Comparison of ENCODE assay signal across 13 cellular contexts in the genomic region with DNA sequence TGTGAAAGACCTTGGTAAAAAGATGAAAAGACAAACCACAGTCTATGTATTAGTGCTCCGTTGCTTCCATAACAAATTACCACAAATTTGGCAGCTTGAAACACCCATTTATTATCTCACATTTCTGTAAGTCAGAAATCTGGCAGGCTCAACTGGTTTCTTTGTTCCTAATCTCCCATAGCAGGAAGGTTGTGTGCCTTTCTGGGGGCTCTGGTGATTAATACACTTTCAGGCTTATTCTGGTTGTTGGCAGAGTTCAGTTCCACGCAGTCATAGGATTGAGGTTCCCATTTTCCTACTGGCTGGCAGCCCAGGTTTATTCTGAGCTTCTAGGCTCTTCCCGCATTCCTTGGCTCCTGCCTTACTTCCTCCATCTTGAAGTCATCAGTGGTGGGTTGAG.
A peak's percentile ranks its signal among the peaks of the same experiment; 100 is the strongest.
DNase-seq lines count a peak whose midpoint lies in the region; ATAC-seq and TF ChIP-seq lines count a peak whose summit lies in the region.
"Had no signal": no experiment of that assay in that cellular context is flagged by ENCODE, and none has a peak within 500 bp of the region (broad histone marks: within the 10 kb centered on the region; RNA-seq: fewer than 3 reads in every experiment).

No MANE protein-coding gene starts in this region.

- no peak overlapping the region for H3K4me2 ChIP-seq in SK-N-SH
- H3K4me2 ChIP-seq in GM23338 = no peak overlapping the region

- DNase-seq in EH (ENCODE audit: low read depth) (peak; percentile 93), SK-N-SH (no peak), fibroblast of gingiva (ENCODE audit: low read depth) (peak; percentile 78), psoas muscle (peak in 1 of 2 donors; percentile 51), GM23338 (ENCODE audit: low spot score) (no peak), NCI-H2227 treated with DMSO at 0.1 percent for 48 hours (lab: John Stamatoyannopoulos, UW) (no peak), 8988T (no peak)
- DNase-seq: activated effector memory CD4-positive, alpha-beta T cell treated with Interleukin-2 at 50 U/mL for 16 hours; MV-4-11; NCI-H526 treated with DMSO at 0.1 percent for 48 hours had no signal

- TF ChIP-seq RAD21 in SK-N-SH (IDR thresholded peaks at IDR 0.05; ENCODE audit: low read length) = no peak

- H3K27me3 Mint-ChIP-seq in GM23338 (ENCODE audit: insufficient read depth, low read depth, poor library complexity) = peaks cover 8% of the 10 kb centered on the region

- H3K4me3 Mint-ChIP-seq in GM23338 = no peak overlapping the region

- TF ChIP-seq EP300 in SK-N-SH (IDR thresholded peaks at IDR 0.05; ENCODE audit: borderline replicate concordance in 1 of 2, low read depth in 1 of 2, low read length in 1 of 2) = peak in 1 of 2 experiments; percentile 70; a peak in 2 of 4 replicates

- intact Hi-C loops in psoas muscle (cut with DNase I) = loop anchor here in 1 of 2 donors (5.0 kb wide), 1 partner anchor 72 kb away; no protein-coding TSS in a partner anchor

- H3K4me3 ChIP-seq in SK-N-SH (ENCODE audit: low read depth in 2 of 2, low read length in 1 of 2) = no peak overlapping the region
- no peak overlapping the region for H3K4me3 ChIP-seq in psoas muscle
- H3K4me3 ChIP-seq in GM23338 = no peak overlapping the region
- H3K4me3 ChIP-seq: GM12878, SK-N-MC had no signal

- H3K36me3 Mint-ChIP-seq in GM23338 (ENCODE audit: low read depth) = peaks cover 13% of the 10 kb centered on the region; the same call in 2 of the 3 replicates

- H3K36me3 ChIP-seq in SK-N-SH (replicated peaks in 1 of 2; ENCODE audit: control insufficient read depth in 1 of 2, insufficient read depth in 2 of 2, low read length in 1 of 2) (no peaks in the 10 kb centered on the region), psoas muscle (ENCODE audit: insufficient read depth in 1 of 2, low read depth in 1 of 2) (no peaks in the 10 kb centered on the region), GM23338 (ENCODE audit: insufficient read depth) (no peaks in the 10 kb centered on the region)

- H3K9me3 ChIP-seq in SK-N-SH (no peaks in the 10 kb centered on the region; the same call in 1 of the 2 replicates), psoas muscle (no peaks in the 10 kb centered on the region)

- CTCF ChIA-PET in SK-N-SH (lab: Yijun Ruan, JAX) = no interaction called here

- H3K27ac Mint-ChIP-seq in GM23338 = no peak overlapping the region

- TF ChIP-seq CTCF in SK-N-SH (IDR thresholded peaks at IDR 0.05) (no peak), psoas muscle (IDR thresholded peaks at IDR 0.05) (no peak), GM23338 (conservative IDR thresholded peaks at IDR 0.05; ENCODE audit: low read depth in 2 of 2) (no peak)

- H3K9me3 Mint-ChIP-seq in GM23338 = peaks cover 4% of the 10 kb centered on the region; the same call in 1 of the 3 replicates

- H3K79me2 ChIP-seq in SK-N-SH (ENCODE audit: insufficient read depth) (no peaks in the 10 kb centered on the region), GM23338 (replicated peaks; ENCODE audit: insufficient read depth) (no peaks in the 10 kb centered on the region)

- H3K4me1 Mint-ChIP-seq in GM23338 = peaks cover 5% of the 10 kb centered on the region

- ATAC-seq in psoas muscle (peak in 1 of 4 donors; percentile 17), GM23338 (no peak), GM19351 (IDR thresholded peaks at IDR 0.05; ENCODE audit: unreplicated experiment) (no peak)
- ATAC-seq: GM12878 had no signal

- POLR2A ChIA-PET in SK-N-SH (lab: Yijun Ruan, JAX) = no interaction called here

- H3F3A ChIP-seq in SK-N-SH (replicated peaks; ENCODE audit: insufficient read depth) (peaks cover 18% of the 10 kb centered on the region), GM23338 (replicated peaks; ENCODE audit: low read depth) (no peaks in the 10 kb centered on the region)

- no peaks in the 10 kb centered on the region for H3K27me3 ChIP-seq in SK-N-SH (ENCODE audit: insufficient read depth)
- H3K27me3 ChIP-seq in psoas muscle (ENCODE audit: insufficient read depth in 3 of 3, low read length in 2 of 3) = no peaks in the 10 kb centered on the region
- no peaks in the 10 kb centered on the region for H3K27me3 ChIP-seq in GM23338 (ENCODE audit: insufficient read depth)

- H4K20me1 ChIP-seq in SK-N-SH (ENCODE audit: insufficient read depth) (no peaks in the 10 kb centered on the region), GM23338 (replicated peaks; ENCODE audit: insufficient read depth) (no peaks in the 10 kb centered on the region)

- no peaks in the 10 kb centered on the region for H3K9me2 ChIP-seq in SK-N-SH
- no peaks in the 10 kb centered on the region for H3K9me2 ChIP-seq in GM23338 (ENCODE audit: insufficient read depth)

- H3K27ac ChIP-seq in SK-N-SH (ENCODE audit: low read depth in 2 of 2, low read length in 1 of 2) (peak overlapping the region in 1 of 2 experiments; percentile 87; a peak in 2 of 4 replicates), psoas muscle (peak overlapping the region; percentile 8), GM23338 (ENCODE audit: low read depth) (no peak overlapping the region)
- H3K27ac ChIP-seq: SK-N-MC had no signal

- 20% methylated on average over 3 of the region's 3 CpGs for WGBS in SK-N-SH (ENCODE audit: low lambda C conversion rate)
- 9 to 26% (median 14%) methylated on average over 3 of the region's 3 CpGs for WGBS in psoas muscle, 3 donors

- H2AFZ ChIP-seq in SK-N-SH (ENCODE audit: low read depth) = peak overlapping the region; percentile 22; the same call in 1 of the 2 replicates
- H2AFZ ChIP-seq in GM23338 = no peak overlapping the region

- H3K4me1 ChIP-seq in SK-N-SH (ENCODE audit: control insufficient read depth in 1 of 2, insufficient read depth in 2 of 2, low read depth in 1 of 2, low read length in 1 of 2) (peaks cover 2 to 9% of the 10 kb centered on the region in 2 experiments; a peak in 2 of 4 replicates), psoas muscle (peaks cover 9% of the 10 kb centered on the region), GM23338 (ENCODE audit: insufficient read depth) (no peaks in the 10 kb centered on the region)

- no peak overlapping the region; the same call in 1 of the 2 replicates for H3K9ac ChIP-seq in SK-N-SH

TF ChIP-seq in SK-N-SH, 30 proteins besides CTCF, POLR2A, EP300 and RAD21 (continues in another document):
- TF ChIP-seq RCOR1 (IDR thresholded peaks at IDR 0.05; ENCODE audit: low read length) (no peak), ZBTB33 (IDR thresholded peaks at IDR 0.05; ENCODE audit: borderline replicate concordance, low read depth) (no peak), NFIC (IDR thresholded peaks at IDR 0.05; ENCODE audit: borderline replicate concordance) (peak; percentile 95), MEF2A (IDR thresholded peaks at IDR 0.05; ENCODE audit: borderline replicate concordance, low read depth) (peak; percentile 83; the same call in 1 of the 2 replicates)
- TF ChIP-seq, protein P1, sequence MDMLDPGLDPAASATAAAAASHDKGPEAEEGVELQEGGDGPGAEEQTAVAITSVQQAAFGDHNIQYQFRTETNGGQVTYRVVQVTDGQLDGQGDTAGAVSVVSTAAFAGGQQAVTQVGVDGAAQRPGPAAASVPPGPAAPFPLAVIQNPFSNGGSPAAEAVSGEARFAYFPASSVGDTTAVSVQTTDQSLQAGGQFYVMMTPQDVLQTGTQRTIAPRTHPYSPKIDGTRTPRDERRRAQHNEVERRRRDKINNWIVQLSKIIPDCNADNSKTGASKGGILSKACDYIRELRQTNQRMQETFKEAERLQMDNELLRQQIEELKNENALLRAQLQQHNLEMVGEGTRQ (IDR thresholded peaks at IDR 0.05; ENCODE audit: borderline replicate concordance, low read depth, low read length) = no peak

TF ChIP-seq in GM23338, 12 proteins besides CTCF, POLR2A, EP300 and RAD21 (continues in another document):
- no peak for TF ChIP-seq EZH2 (IDR thresholded peaks at IDR 0.05; ENCODE audit: low read depth, unreplicated experiment)

Comparison
In these comparisons a context has a peak if more than half of its experiments do, and no peak if none do; other contexts are left out.
1. DNase-seq: peak in EH (single experiment) and fibroblast of gingiva (single experiment); none in SK-N-SH (single experiment), GM23338 (single experiment), NCI-H2227 treated with DMSO at 0.1 percent for 48 hours (single experiment) and 8988T (single experiment).